ENCODE assay signal across 12 cellular contexts in genomic region chr6:17536586-17536985, GRCh38.
A peak's percentile ranks its signal among the peaks of the same experiment; 100 is the strongest.
DNase-seq lines count a peak whose midpoint lies in the region; ATAC-seq and TF ChIP-seq lines count a peak whose summit lies in the region.
"Had no signal": no experiment of that assay in that cellular context is flagged by ENCODE, and none has a peak within 500 bp of the region (broad histone marks: within the 10 kb centered on the region; RNA-seq: fewer than 3 reads in every experiment).

No MANE protein-coding gene starts in this region.

- H3K9ac ChIP-seq in Karpas-422 (ENCODE audit: low read length): no peak overlapping the region

- no peaks in the 10 kb centered on the region for H3K9me2 ChIP-seq in Karpas-422 (replicated peaks; ENCODE audit: insufficient read depth, low read length)

- no peaks in the 10 kb centered on the region for H3K79me2 ChIP-seq in Karpas-422 (ENCODE audit: low read length)

- H4K20me1 ChIP-seq in Karpas-422 (ENCODE audit: insufficient read depth, low read depth, low read length): no peaks in the 10 kb centered on the region

- intact Hi-C loops in mucosa of descending colon (cut with DNase I, micrococcal nuclease): no loop called here

- H3K4me3 ChIP-seq in Karpas-422 (ENCODE audit: low read length): no peak overlapping the region
- no peak overlapping the region for H3K4me3 ChIP-seq in mucosa of descending colon
- H3K4me3 ChIP-seq: SJSA1, transverse colon had no signal

- H3K27ac ChIP-seq in Karpas-422 (ENCODE audit: low read length): no peak overlapping the region
- H3K27ac ChIP-seq: SJSA1, transverse colon had no signal

- TF ChIP-seq CTCF in GM13977 (IDR thresholded peaks at IDR 0.05; ENCODE audit: extremely low read depth, insufficient read depth, missing control alignments) (no peak), mucosa of descending colon (IDR thresholded peaks at IDR 0.05) (no peak)

- no peak overlapping the region for H3K4me2 ChIP-seq in Karpas-422 (ENCODE audit: low read depth, low read length, poor library complexity, severe bottlenecking)

- no peak overlapping the region for H2AFZ ChIP-seq in Karpas-422 (ENCODE audit: low read length)

- in situ Hi-C loops in GM13977 (cut with MboI; ENCODE audit: low pct_unique_long_range_greater_than_20kb, low sequenced_read_pairs, unreplicated experiment): no loop called here

- H3K9me3 ChIP-seq in Karpas-422 (ENCODE audit: low read length) (no peaks in the 10 kb centered on the region), mucosa of descending colon (no peaks in the 10 kb centered on the region)
- H3K9me3 ChIP-seq: SJSA1, transverse colon had no signal

- H3K36me3 ChIP-seq in Karpas-422 (ENCODE audit: insufficient read depth, low read length) (no peaks in the 10 kb centered on the region), mucosa of descending colon (ENCODE audit: low read depth) (no peaks in the 10 kb centered on the region)
- H3K36me3 ChIP-seq: transverse colon had no signal

- no peaks in the 10 kb centered on the region for H3K4me1 ChIP-seq in Karpas-422 (ENCODE audit: low read length)
- H3K4me1 ChIP-seq in mucosa of descending colon (ENCODE audit: low read depth): no peaks in the 10 kb centered on the region
- H3K4me1 ChIP-seq: SJSA1, transverse colon had no signal

- peak; percentile 89 for ATAC-seq in GM18858 (IDR thresholded peaks at IDR 0.05; ENCODE audit: unreplicated experiment)
- peak; percentile 79 for ATAC-seq in GM21825 (IDR thresholded peaks at IDR 0.05; ENCODE audit: unreplicated experiment)
- ATAC-seq in HG03565 (IDR thresholded peaks at IDR 0.05; ENCODE audit: unreplicated experiment): peak; percentile 96
- no peak for ATAC-seq in mucosa of descending colon

- DNase-seq in GM13977 (ENCODE audit: low spot score) (peak; percentile 49), Karpas-422 (no peak), Ammon's horn (ENCODE audit: low spot score) (no peak), NCI-H187 treated with DMSO at 0.1 percent for 48 hours (lab: John Stamatoyannopoulos, UW) (no peak), mucosa of descending colon (no peak)
- DNase-seq: HFFc6; NK-92 treated with Interleukin-12 subunit alpha and Interleukin-12 subunit beta, amount 100 ng/mL, for 24 hours; transverse colon had no signal

- no peaks in the 10 kb centered on the region for H3K27me3 ChIP-seq in Karpas-422 (ENCODE audit: low read length)
- H3K27me3 ChIP-seq: SJSA1, transverse colon had no signal
